In genomic region chr5:73487257-73487656, GRCh38 we compare ENCODE assay signal across 9 cellular contexts. TPM values are rescaled to one million over a fixed set of nuclear protein-coding genes. Genes with fewer than 3 reads are reported as not detected.
DNase-seq lines count a peak whose midpoint lies in the region; ATAC-seq, FAIRE-seq and TF ChIP-seq lines count a peak whose summit lies in the region.
"Not testable (repeated sequence)": the region's sequence is repeated elsewhere in the genome, so short reads cannot be mapped to it uniquely, and the experiment has no call there.
"Had no signal": no experiment of that assay in that cellular context is flagged by ENCODE, and none has a peak within 500 bp of the region (broad histone marks: within the 10 kb centered on the region; RNA-seq: fewer than 3 reads in every experiment).

No MANE protein-coding gene starts in this region.

- H3K27ac ChIP-seq in HUES48 (ENCODE audit: low read depth, low read length) (peak overlapping the region; percentile 97), iPS-20b (ENCODE audit: low read length) (peak overlapping the region; percentile 69)
- not testable (repeated sequence) for H3K27ac ChIP-seq in OCI-LY3 (ENCODE audit: low read length); endodermal cell (ENCODE audit: low read depth, low read length)

- not testable (repeated sequence) for H3K27me3 Mint-ChIP-seq in endodermal cell (ENCODE audit: insufficient read depth)
- peaks cover 24 to 26% of the 10 kb centered on the region in 2 donors for H3K27me3 Mint-ChIP-seq in stimulated activated naive B cell treated with anti-CD40 and anti-IgM and Interleukin-4, amounts not matched to agents 10 μg/mL and 1 μg/mL and 100 μg/mL, for 72 hours

- H3K4me1 Mint-ChIP-seq in endodermal cell = peaks cover 39% of the 10 kb centered on the region
- not testable (repeated sequence) for H3K4me1 Mint-ChIP-seq in stimulated activated naive B cell treated with anti-CD40 and anti-IgM and Interleukin-4, amounts not matched to agents 10 μg/mL and 1 μg/mL and 100 μg/mL, for 72 hours

- H3K4me1 ChIP-seq in HUES48 (ENCODE audit: control insufficient read depth, insufficient read depth, low read length) (peaks cover 48% of the 10 kb centered on the region), OCI-LY3 (ENCODE audit: low read length) (peaks cover 16% of the 10 kb centered on the region), iPS-15b (ENCODE audit: control insufficient read depth, insufficient read depth, low read length) (peaks cover 20% of the 10 kb centered on the region), iPS-20b (ENCODE audit: insufficient read depth, low read length) (peaks cover 39% of the 10 kb centered on the region)
- H3K4me1 ChIP-seq in endodermal cell (ENCODE audit: control insufficient read depth, insufficient read depth, low read length) = not testable (repeated sequence)

- not testable (repeated sequence) for H3K36me3 ChIP-seq in HUES48 (ENCODE audit: control insufficient read depth, insufficient read depth, low read length); OCI-LY3 (replicated peaks; ENCODE audit: low read depth, low read length); endodermal cell (ENCODE audit: control insufficient read depth, insufficient read depth, low read length); iPS-15b (ENCODE audit: control insufficient read depth, insufficient read depth, low read length); iPS-20b (ENCODE audit: insufficient read depth, low read depth, low read length)

- not testable (repeated sequence) for TF ChIP-seq CTCF in OCI-LY3 (IDR thresholded peaks at IDR 0.05; ENCODE audit: low read depth, low read length); endodermal cell (conservative IDR thresholded peaks at IDR 0.05)

- H2AFZ ChIP-seq in OCI-LY3 (ENCODE audit: low read depth, low read length) = not testable (repeated sequence)

- peak overlapping the region; percentile 41 for H3K4me2 ChIP-seq in OCI-LY3 (ENCODE audit: low read length)

- peak; percentile 27 to 36 for ATAC-seq in stimulated activated naive B cell treated with anti-CD40 and anti-IgM and Interleukin-4, amounts not matched to agents 10 μg/mL and 1 μg/mL and 100 μg/mL, for 72 hours (replicated peaks)

- H3K27me3 ChIP-seq in HUES48 (ENCODE audit: control insufficient read depth, insufficient read depth, low read length); OCI-LY3 (ENCODE audit: low read depth, low read length); endodermal cell (ENCODE audit: control insufficient read depth, insufficient read depth, low read length, poor library complexity, severe bottlenecking); iPS-15b (ENCODE audit: control insufficient read depth, insufficient read depth, low read length); iPS-20b (ENCODE audit: insufficient read depth, low read length): not testable (repeated sequence)

- H3K4me3 Mint-ChIP-seq in endodermal cell = peak overlapping the region; percentile 30
- not testable (repeated sequence) for H3K4me3 Mint-ChIP-seq in stimulated activated naive B cell treated with anti-CD40 and anti-IgM and Interleukin-4, amounts not matched to agents 10 μg/mL and 1 μg/mL and 100 μg/mL, for 72 hours

- H3K36me3 Mint-ChIP-seq in endodermal cell (ENCODE audit: low read depth); stimulated activated naive B cell treated with anti-CD40 and anti-IgM and Interleukin-4, amounts not matched to agents 10 μg/mL and 1 μg/mL and 100 μg/mL, for 72 hours: not testable (repeated sequence)

- not testable (repeated sequence) for DNase-seq in GM12891 (ENCODE audit: insufficient read length, low spot score); endodermal cell; stimulated activated naive B cell treated with anti-CD40 and anti-IgM and Interleukin-4, amounts not matched to agents 10 μg/mL and 1 μg/mL and 100 μg/mL, for 72 hours

- not testable (repeated sequence) for FAIRE-seq in GM12891 (lab: Jason Lieb, UNC)

- not testable (repeated sequence) for H3K79me2 ChIP-seq in OCI-LY3 (ENCODE audit: low read length)

- H4K20me1 ChIP-seq in OCI-LY3 (ENCODE audit: insufficient read depth, low read length) = not testable (repeated sequence)

- H3K4me3 ChIP-seq in HUES48 (ENCODE audit: low read depth, low read length) (peak overlapping the region; percentile 33), iPS-15b (ENCODE audit: low read depth, low read length) (peak overlapping the region; percentile 4), iPS-20b (ENCODE audit: low read length) (peak overlapping the region; percentile 44; the same call in 1 of the 2 replicates)
- H3K4me3 ChIP-seq in OCI-LY3 (ENCODE audit: low read length); endodermal cell (ENCODE audit: low read length): not testable (repeated sequence)

- H3K27ac Mint-ChIP-seq in endodermal cell = peak overlapping the region; percentile 82
- not testable (repeated sequence) for H3K27ac Mint-ChIP-seq in stimulated activated naive B cell treated with anti-CD40 and anti-IgM and Interleukin-4, amounts not matched to agents 10 μg/mL and 1 μg/mL and 100 μg/mL, for 72 hours

- H3K9ac ChIP-seq in HUES48 (ENCODE audit: low read depth, low read length) (peak overlapping the region; percentile 55), iPS-15b (ENCODE audit: low read depth, low read length) (peak overlapping the region; percentile 50), iPS-20b (ENCODE audit: low read depth, low read length) (peak overlapping the region; percentile 74)
- H3K9ac ChIP-seq in OCI-LY3 (ENCODE audit: low read length); endodermal cell (ENCODE audit: extremely low read depth, low read length, poor library complexity, severe bottlenecking): not testable (repeated sequence)

- 51 to 53% methylated on average over 4 of the region's 4 CpGs for WGBS in endodermal cell (ENCODE audit: insufficient coverage in 1 of 2, insufficient read length in 1 of 2), 2 experiments

- H3K9me3 Mint-ChIP-seq in endodermal cell; stimulated activated naive B cell treated with anti-CD40 and anti-IgM and Interleukin-4, amounts not matched to agents 10 μg/mL and 1 μg/mL and 100 μg/mL, for 72 hours: not testable (repeated sequence)

- not testable (repeated sequence) for H3K9me3 ChIP-seq in HUES48 (ENCODE audit: control insufficient read depth, insufficient read depth, low read length); OCI-LY3 (ENCODE audit: insufficient read depth, low read length); endodermal cell (ENCODE audit: control insufficient read depth, low read length); iPS-15b (ENCODE audit: control insufficient read depth, insufficient read depth, low read length); iPS-20b (ENCODE audit: insufficient read depth, low read depth, low read length)

- not testable (repeated sequence) for TF ChIP-seq POLR2A in GM12891 (IDR thresholded peaks at IDR 0.05; ENCODE audit: low read depth, low read length)

TF ChIP-seq in GM12891, 5 proteins besides CTCF, POLR2A, EP300 and RAD21:
- TF ChIP-seq SPI1 (IDR thresholded peaks at IDR 0.05; ENCODE audit: low read depth, low read length) = peak; percentile 46
TF ChIP-seq in GM12891: peak in this region for 1; not testable (repeated sequence) for 4.

RNA-seq across cellular contexts. Expression of gene BTF3, which starts 11.0 kb away (rescaled TPM):
- polyA plus RNA-seq in GM12891 (2012; ENCODE audit: low read depth, missing spikeins) = 946 TPM
- total RNA-seq in endodermal cell = 100 to 1,000 TPM; 671 to 739 TPM
- 732 TPM for polyA plus RNA-seq in endodermal cell (2013, experiment 1 of 2)
- 692 TPM for polyA plus RNA-seq in endodermal cell (2013, experiment 2 of 2)

RNA-seq across cellular contexts. Expression of gene FOXD1, which starts 38.7 kb away (rescaled TPM):
- polyA plus RNA-seq in GM12891 (2012; ENCODE audit: low read depth, missing spikeins) = 0.04 TPM
- total RNA-seq in endodermal cell = under 1 TPM; 0.29 to 0.59 TPM
- polyA plus RNA-seq in endodermal cell (2013, experiment 1 of 2) = 0.64 TPM
- polyA plus RNA-seq in endodermal cell (2013, experiment 2 of 2) = 0.79 TPM
- total RNA-seq: CD4-positive, alpha-beta memory T cell; GM12878 had no signal
- polyA plus RNA-seq: GM12878 had no signal
